In the genomic region with DNA sequence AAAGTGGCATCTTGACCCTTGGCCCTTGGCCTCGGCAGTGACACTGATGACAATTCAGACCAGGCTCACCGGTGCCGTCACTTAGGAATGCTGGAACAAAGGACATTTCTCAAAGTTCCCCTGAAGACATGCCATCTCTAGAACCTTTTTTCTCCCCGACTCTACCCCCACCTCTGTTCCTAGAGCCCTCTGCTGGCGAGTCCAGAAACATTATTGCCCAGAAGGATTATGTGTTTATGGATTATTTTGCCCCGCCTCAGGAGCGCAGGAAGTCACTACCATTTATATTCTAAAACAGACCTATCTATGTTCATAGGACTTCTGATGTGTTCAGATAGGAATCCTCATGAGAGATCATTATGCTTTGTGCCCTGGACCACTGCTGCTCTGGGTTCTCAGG, we compare ENCODE assay signal across 9 cellular contexts. TPM values are rescaled to one million over a fixed set of nuclear protein-coding genes. Genes with fewer than 3 reads are reported as not detected.
DNase-seq lines count a peak whose midpoint lies in the region; ATAC-seq and TF ChIP-seq lines count a peak whose summit lies in the region.
"Had no signal": no experiment of that assay in that cellular context is flagged by ENCODE, and none has a peak within 500 bp of the region (broad histone marks: within the 10 kb centered on the region; RNA-seq: fewer than 3 reads in every experiment).

No MANE protein-coding gene starts in this region.

- peaks cover 28% of the 10 kb centered on the region for H3K36me3 Mint-ChIP-seq in neural crest cell (ENCODE audit: low read depth)
- peaks cover 22% of the 10 kb centered on the region for H3K36me3 Mint-ChIP-seq in activated naive CD8-positive, alpha-beta T cell treated with anti-CD3 and anti-CD28 coated beads for 36 hours

- H3K4me3 ChIP-seq in cardiac fibroblast (replicated peaks in 1 of 2; ENCODE audit: low read depth in 2 of 2, low read length in 2 of 2): no peak overlapping the region
- H3K4me3 ChIP-seq: SJSA1 had no signal

- H3K4me3 Mint-ChIP-seq in neural crest cell: no peak overlapping the region
- no peak overlapping the region for H3K4me3 Mint-ChIP-seq in activated naive CD8-positive, alpha-beta T cell treated with anti-CD3 and anti-CD28 coated beads for 36 hours

- DNase-seq in ELR (ENCODE audit: low read depth): peak; percentile 58
- peak; percentile 57 for DNase-seq in NCI-H2171 (lab: John Stamatoyannopoulos, UW)
- DNase-seq in cardiac fibroblast (ENCODE audit: low read depth in 2 of 2): peak; percentile 27 to 43
- no peak for DNase-seq in neural crest cell (ENCODE audit: low read depth, low spot score)
- no peak for DNase-seq in AG08395 (ENCODE audit: low spot score)
- DNase-seq in activated naive CD8-positive, alpha-beta T cell treated with anti-CD3 and anti-CD28 coated beads for 36 hours: no peak
- DNase-seq in H4 (ENCODE audit: low spot score): no peak

- no peaks in the 10 kb centered on the region for H3K9me3 Mint-ChIP-seq in neural crest cell
- no peaks in the 10 kb centered on the region for H3K9me3 Mint-ChIP-seq in activated naive CD8-positive, alpha-beta T cell treated with anti-CD3 and anti-CD28 coated beads for 36 hours

- no peaks in the 10 kb centered on the region for H3K27me3 Mint-ChIP-seq in neural crest cell (ENCODE audit: low read depth)
- H3K27me3 Mint-ChIP-seq in activated naive CD8-positive, alpha-beta T cell treated with anti-CD3 and anti-CD28 coated beads for 36 hours: no peaks in the 10 kb centered on the region

- TF ChIP-seq CTCF in cardiac fibroblast (IDR thresholded peaks at IDR 0.05; ENCODE audit: low read depth, low read length) (peak; percentile 56), neural crest cell (conservative IDR thresholded peaks at IDR 0.05) (peak; percentile 51)

- H3K4me1 Mint-ChIP-seq in neural crest cell: peaks cover 11% of the 10 kb centered on the region
- H3K4me1 Mint-ChIP-seq in activated naive CD8-positive, alpha-beta T cell treated with anti-CD3 and anti-CD28 coated beads for 36 hours: peaks cover 2% of the 10 kb centered on the region

- no peak overlapping the region for H3K27ac Mint-ChIP-seq in neural crest cell (ENCODE audit: unreplicated experiment)
- H3K27ac Mint-ChIP-seq in activated naive CD8-positive, alpha-beta T cell treated with anti-CD3 and anti-CD28 coated beads for 36 hours: no peak overlapping the region

- no peak for ATAC-seq in esophagus mucosa

RNA-seq across cellular contexts. Expression of gene SHISA4, which starts 12.6 kb away (rescaled TPM):
- total RNA-seq in neural crest cell: 10.8 and 11.7 TPM in 2 replicates
- total RNA-seq in esophagus mucosa: 1.2 TPM
- total RNA-seq in activated naive CD8-positive, alpha-beta T cell treated with anti-CD3 and anti-CD28 coated beads for 36 hours: not detected
- total RNA-seq in H4 (2014; rRNA removed; shearing (Covaris generic)): 46.3 and 56.1 TPM in 2 replicates

RNA-seq across cellular contexts. Expression of gene IPO9, which starts 47.2 kb away (rescaled TPM):
- total RNA-seq in neural crest cell (124 and 137 TPM in 2 replicates), esophagus mucosa (26.9 TPM)
- total RNA-seq in activated naive CD8-positive, alpha-beta T cell treated with anti-CD3 and anti-CD28 coated beads for 36 hours: 10 to 100 TPM; 69.2 to 69.4 TPM
- 18.0 and 24.8 TPM in 2 replicates for total RNA-seq in H4 (2014; rRNA removed; shearing (Covaris generic))

Comparison
In these comparisons a context has a peak if more than half of its experiments do, and no peak if none do; other contexts are left out.
1. DNase-seq: peak in ELR (single experiment), NCI-H2171 (single experiment) and cardiac fibroblast (2 of 2); none in neural crest cell (single experiment), AG08395 (single experiment), activated naive CD8-positive, alpha-beta T cell treated with anti-CD3 and anti-CD28 coated beads for 36 hours (single experiment) and H4 (single experiment).